ENCODE assay signal across 1 cellular context in the genomic region with DNA sequence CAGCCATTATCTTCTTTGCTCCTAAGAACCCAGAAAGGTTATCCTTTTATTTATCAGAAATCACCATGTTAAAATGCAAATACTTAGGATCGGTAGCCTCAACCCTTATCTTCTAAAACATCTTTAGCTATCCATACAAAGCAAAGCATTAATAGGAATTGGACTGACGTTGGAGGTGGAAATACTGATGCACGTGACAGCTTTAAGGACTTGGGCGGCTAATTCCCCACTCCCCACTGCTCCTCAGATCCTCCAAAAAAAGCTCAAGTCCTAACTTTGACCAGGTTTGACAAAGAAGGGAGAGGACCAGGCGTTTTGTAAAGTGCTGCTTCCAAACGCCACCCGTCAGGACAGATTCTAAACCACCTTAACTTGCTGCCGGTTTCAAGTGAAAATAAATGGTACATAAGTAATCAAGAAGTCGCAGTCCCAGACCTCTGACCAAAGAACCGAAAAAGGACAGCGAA.
TF ChIP-seq lines count a peak whose summit lies in the region.

No MANE protein-coding gene starts in this region.

TF ChIP-seq in HepG2, 621 proteins besides CTCF, POLR2A, EP300 and RAD21:
- TF ChIP-seq, protein P1, sequence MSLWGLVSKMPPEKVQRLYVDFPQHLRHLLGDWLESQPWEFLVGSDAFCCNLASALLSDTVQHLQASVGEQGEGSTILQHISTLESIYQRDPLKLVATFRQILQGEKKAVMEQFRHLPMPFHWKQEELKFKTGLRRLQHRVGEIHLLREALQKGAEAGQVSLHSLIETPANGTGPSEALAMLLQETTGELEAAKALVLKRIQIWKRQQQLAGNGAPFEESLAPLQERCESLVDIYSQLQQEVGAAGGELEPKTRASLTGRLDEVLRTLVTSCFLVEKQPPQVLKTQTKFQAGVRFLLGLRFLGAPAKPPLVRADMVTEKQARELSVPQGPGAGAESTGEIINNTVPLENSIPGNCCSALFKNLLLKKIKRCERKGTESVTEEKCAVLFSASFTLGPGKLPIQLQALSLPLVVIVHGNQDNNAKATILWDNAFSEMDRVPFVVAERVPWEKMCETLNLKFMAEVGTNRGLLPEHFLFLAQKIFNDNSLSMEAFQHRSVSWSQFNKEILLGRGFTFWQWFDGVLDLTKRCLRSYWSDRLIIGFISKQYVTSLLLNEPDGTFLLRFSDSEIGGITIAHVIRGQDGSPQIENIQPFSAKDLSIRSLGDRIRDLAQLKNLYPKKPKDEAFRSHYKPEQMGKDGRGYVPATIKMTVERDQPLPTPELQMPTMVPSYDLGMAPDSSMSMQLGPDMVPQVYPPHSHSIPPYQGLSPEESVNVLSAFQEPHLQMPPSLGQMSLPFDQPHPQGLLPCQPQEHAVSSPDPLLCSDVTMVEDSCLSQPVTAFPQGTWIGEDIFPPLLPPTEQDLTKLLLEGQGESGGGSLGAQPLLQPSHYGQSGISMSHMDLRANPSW (CRISPR knock-in tag; IDR thresholded peaks at IDR 0.05; ENCODE audit: borderline replicate concordance), result no peak
- TF ChIP-seq ZNF282 (IDR thresholded peaks at IDR 0.05; ENCODE audit: partially characterized antibody), result no peak
- peak; percentile 87; the same call in 1 of the 2 replicates for TF ChIP-seq MTF2 (CRISPR knock-in tag; IDR thresholded peaks at IDR 0.05; ENCODE audit: borderline replicate concordance)
- TF ChIP-seq DMAP1 (CRISPR knock-in tag; IDR thresholded peaks at IDR 0.05), result 0 out of 2 replicates have a peak, but pooled peaks have one; percentile 15
- TF ChIP-seq SMAD3 (CRISPR knock-in tag; IDR thresholded peaks at IDR 0.05), result no peak
- peak; percentile 63; the same call in 1 of the 2 replicates for TF ChIP-seq MIXL1 (CRISPR knock-in tag; IDR thresholded peaks at IDR 0.05)
- TF ChIP-seq PHF21A (CRISPR knock-in tag; IDR thresholded peaks at IDR 0.05), result 0 out of 2 replicates have a peak, but pooled peaks have one; percentile 20
- TF ChIP-seq ZKSCAN1 (IDR thresholded peaks at IDR 0.05; ENCODE audit: low read length), result no peak
- TF ChIP-seq, protein P2, sequence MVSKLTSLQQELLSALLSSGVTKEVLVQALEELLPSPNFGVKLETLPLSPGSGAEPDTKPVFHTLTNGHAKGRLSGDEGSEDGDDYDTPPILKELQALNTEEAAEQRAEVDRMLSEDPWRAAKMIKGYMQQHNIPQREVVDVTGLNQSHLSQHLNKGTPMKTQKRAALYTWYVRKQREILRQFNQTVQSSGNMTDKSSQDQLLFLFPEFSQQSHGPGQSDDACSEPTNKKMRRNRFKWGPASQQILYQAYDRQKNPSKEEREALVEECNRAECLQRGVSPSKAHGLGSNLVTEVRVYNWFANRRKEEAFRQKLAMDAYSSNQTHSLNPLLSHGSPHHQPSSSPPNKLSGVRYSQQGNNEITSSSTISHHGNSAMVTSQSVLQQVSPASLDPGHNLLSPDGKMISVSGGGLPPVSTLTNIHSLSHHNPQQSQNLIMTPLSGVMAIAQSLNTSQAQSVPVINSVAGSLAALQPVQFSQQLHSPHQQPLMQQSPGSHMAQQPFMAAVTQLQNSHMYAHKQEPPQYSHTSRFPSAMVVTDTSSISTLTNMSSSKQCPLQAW (CRISPR knock-in tag; IDR thresholded peaks at IDR 0.05), result peak; percentile 29; the same call in 1 of the 2 replicates
- peak; percentile 29; the same call in 1 of the 2 replicates for TF ChIP-seq HDAC1 (CRISPR knock-in tag; IDR thresholded peaks at IDR 0.05)
- TF ChIP-seq CREB1 (IDR thresholded peaks at IDR 0.05), result no peak
- 0 out of 2 replicates have a peak, but pooled peaks have one; percentile 2 for TF ChIP-seq CREB1 (CRISPR knock-in tag; IDR thresholded peaks at IDR 0.05)
- TF ChIP-seq FOXC1 (CRISPR knock-in tag; IDR thresholded peaks at IDR 0.05; ENCODE audit: borderline replicate concordance), result 0 out of 2 replicates have a peak, but pooled peaks have one; percentile 34
- TF ChIP-seq FOXJ3 (CRISPR knock-in tag; IDR thresholded peaks at IDR 0.05; ENCODE audit: borderline replicate concordance), result 0 out of 2 replicates have a peak, but pooled peaks have one; percentile 32
- TF ChIP-seq TFE3 (CRISPR knock-in tag; IDR thresholded peaks at IDR 0.05), result 0 out of 2 replicates have a peak, but pooled peaks have one; percentile 12
- peak; percentile 34 for TF ChIP-seq PHF8 (CRISPR knock-in tag; IDR thresholded peaks at IDR 0.05)
- TF ChIP-seq SALL2 (CRISPR knock-in tag; IDR thresholded peaks at IDR 0.05), result no peak
- no peak for TF ChIP-seq BRD4 (CRISPR knock-in tag; IDR thresholded peaks at IDR 0.05)
- 0 out of 2 replicates have a peak, but pooled peaks have one; percentile 22 for TF ChIP-seq ZNF124 (CRISPR knock-in tag; IDR thresholded peaks at IDR 0.05)
- TF ChIP-seq ZC3H13 (CRISPR knock-in tag; IDR thresholded peaks at IDR 0.05), result 0 out of 2 replicates have a peak, but pooled peaks have one; percentile 7
- peak; percentile 47; the same call in 1 of the 2 replicates for TF ChIP-seq ZNF501 (CRISPR knock-in tag; IDR thresholded peaks at IDR 0.05)
